Comparison of ENCODE assay signal across 18 cellular contexts in genomic region chrX:153821066-153821465, GRCh38. TPM values are rescaled to one million over a fixed set of nuclear protein-coding genes. Genes with fewer than 3 reads are reported as not detected.
DNase-seq lines count a peak whose midpoint lies in the region; ATAC-seq lines count a peak whose summit lies in the region.
"Had no signal": no experiment of that assay in that cellular context is flagged by ENCODE, and none has a peak within 500 bp of the region (broad histone marks: within the 10 kb centered on the region; RNA-seq: fewer than 3 reads in every experiment).

No MANE protein-coding gene starts in this region.

- ATAC-seq in activated T-helper 17 cell treated with anti-CD3 and anti-CD28 coated beads, Interleukin-2, amount 50 U/mL, for 72 hours (replicated peaks), result no peak
- ATAC-seq in naive thymus-derived CD8-positive, alpha-beta T cell, result no peak
- ATAC-seq: PC-3 had no signal

- H3K4me3 Mint-ChIP-seq in activated T-helper 17 cell treated with anti-CD3 and anti-CD28 coated beads, Interleukin-2, amount 50 U/mL, for 72 hours, result peak overlapping the region; percentile 45
- peak overlapping the region in 6 of 10 donors; percentile 15 to 52 (median 35) for H3K4me3 Mint-ChIP-seq in naive thymus-derived CD8-positive, alpha-beta T cell

- H3K27ac ChIP-seq in substantia nigra (ENCODE audit: low read depth, low read length, poor library complexity, severe bottlenecking), result no peak overlapping the region
- H3K27ac ChIP-seq: 22Rv1, KMS-11, SJSA1 had no signal

- H3K4me1 Mint-ChIP-seq in activated T-helper 17 cell treated with anti-CD3 and anti-CD28 coated beads, Interleukin-2, amount 50 U/mL, for 72 hours, result peaks cover 14% of the 10 kb centered on the region
- peaks cover 14 to 51% (median 41%) of the 10 kb centered on the region in 4 donors for H3K4me1 Mint-ChIP-seq in naive thymus-derived CD8-positive, alpha-beta T cell

- H3K9me3 Mint-ChIP-seq in activated T-helper 17 cell treated with anti-CD3 and anti-CD28 coated beads, Interleukin-2, amount 50 U/mL, for 72 hours, result no peaks in the 10 kb centered on the region
- no peaks in the 10 kb centered on the region for H3K9me3 Mint-ChIP-seq in naive thymus-derived CD8-positive, alpha-beta T cell

- DNase-seq in NCI-H1092 treated with DMSO at 0.1 percent for 48 hours (lab: John Stamatoyannopoulos, UW) (peak; percentile 31), NCI-H1092 (lab: John Stamatoyannopoulos, UW) (no peak), GM19238 (ENCODE audit: insufficient read length, low spot score) (peak; percentile 2), substantia nigra (lab: John Stamatoyannopoulos, UW) (no peak), C1 segment of cervical spinal cord (lab: John Stamatoyannopoulos, UW) (no peak), hepatic stellate cell (ENCODE audit: low spot score) (no peak)
- no peak for DNase-seq in naive thymus-derived CD8-positive, alpha-beta T cell
- DNase-seq: NCI-H1436; NCI-H2081; NCI-H526 treated with DMSO at 0.1 percent for 48 hours; NK-92 treated with Interleukin-12 subunit alpha and Interleukin-12 subunit beta, amount 100 ng/mL, for 24 hours; PC-3 had no signal

- POLR2A ChIA-PET in naive thymus-derived CD8-positive, alpha-beta T cell (lab: Charles Lee), result no interaction called here

- H3K36me3 Mint-ChIP-seq in activated T-helper 17 cell treated with anti-CD3 and anti-CD28 coated beads, Interleukin-2, amount 50 U/mL, for 72 hours (ENCODE audit: low read depth), result no peaks in the 10 kb centered on the region
- H3K36me3 Mint-ChIP-seq in naive thymus-derived CD8-positive, alpha-beta T cell, result no peaks in the 10 kb centered on the region
- H3K36me3 Mint-ChIP-seq: CD14-positive monocyte had no signal

- no peaks in the 10 kb centered on the region for H3K27me3 Mint-ChIP-seq in activated T-helper 17 cell treated with anti-CD3 and anti-CD28 coated beads, Interleukin-2, amount 50 U/mL, for 72 hours
- no peaks in the 10 kb centered on the region for H3K27me3 Mint-ChIP-seq in naive thymus-derived CD8-positive, alpha-beta T cell

- H3K27ac Mint-ChIP-seq in activated T-helper 17 cell treated with anti-CD3 and anti-CD28 coated beads, Interleukin-2, amount 50 U/mL, for 72 hours, result no peak overlapping the region
- H3K27ac Mint-ChIP-seq in naive thymus-derived CD8-positive, alpha-beta T cell, result peak overlapping the region in 2 of 10 donors; percentile 32 to 80
- H3K27ac Mint-ChIP-seq: CD14-positive monocyte had no signal

RNA-seq across cellular contexts. Expression of gene PDZD4, which starts 9.3 kb away (rescaled TPM):
- total RNA-seq in activated T-helper 17 cell treated with anti-CD3 and anti-CD28 coated beads, Interleukin-2, amount 50 U/mL, for 72 hours, result 1 to 10 TPM; 1.3 to 8.0 TPM
- total RNA-seq in naive thymus-derived CD8-positive, alpha-beta T cell, result under 1 TPM; 0.31 to 0.66 TPM
- 1 to 10 TPM in 1 of 3 donors, under 1 TPM in 1, not detected in 1; 0.41 to 1.5 TPM for polyA plus RNA-seq in naive thymus-derived CD8-positive, alpha-beta T cell
- total RNA-seq: HepG2 had no signal
- polyA plus RNA-seq: CD14-positive monocyte, HepG2 had no signal

RNA-seq across cellular contexts. Expression of gene SSR4, which starts 26.6 kb away (rescaled TPM):
- 100 to 1,000 TPM; 150 to 152 TPM for total RNA-seq in activated T-helper 17 cell treated with anti-CD3 and anti-CD28 coated beads, Interleukin-2, amount 50 U/mL, for 72 hours
- total RNA-seq in naive thymus-derived CD8-positive, alpha-beta T cell, result 100 to 1,000 TPM; 120 to 128 TPM
- 100 to 1,000 TPM; 389 to 522 (median 451) TPM for polyA plus RNA-seq in naive thymus-derived CD8-positive, alpha-beta T cell

RNA-seq across cellular contexts. Expression of gene IDH3G, which starts 26.9 kb away (rescaled TPM):
- total RNA-seq in activated T-helper 17 cell treated with anti-CD3 and anti-CD28 coated beads, Interleukin-2, amount 50 U/mL, for 72 hours, result 10 to 100 TPM; 62.0 to 82.2 TPM
- 10 to 100 TPM; 47.7 to 51.2 TPM for total RNA-seq in naive thymus-derived CD8-positive, alpha-beta T cell
- 100 to 1,000 TPM in 2 of 3 donors, 10 to 100 TPM in 1; 71.9 to 109 (median 100) TPM for polyA plus RNA-seq in naive thymus-derived CD8-positive, alpha-beta T cell

RNA-seq across cellular contexts. Expression of gene SRPK3, which starts 40.2 kb away (rescaled TPM):
- total RNA-seq in activated T-helper 17 cell treated with anti-CD3 and anti-CD28 coated beads, Interleukin-2, amount 50 U/mL, for 72 hours, result not detected
- not detected for total RNA-seq in naive thymus-derived CD8-positive, alpha-beta T cell
- not detected for polyA plus RNA-seq in naive thymus-derived CD8-positive, alpha-beta T cell
- total RNA-seq: SJSA1 had no signal
- polyA plus RNA-seq: CD14-positive monocyte had no signal

RNA-seq across cellular contexts. Expression of gene PLXNB3, which starts 57.0 kb away (rescaled TPM):
- total RNA-seq in activated T-helper 17 cell treated with anti-CD3 and anti-CD28 coated beads, Interleukin-2, amount 50 U/mL, for 72 hours, result 1 to 10 TPM in 1 of 2 donors, under 1 TPM in 1; 0.45 to 7.9 TPM
- total RNA-seq in naive thymus-derived CD8-positive, alpha-beta T cell, result under 1 TPM; 0.34 to 0.41 TPM
- not detected for polyA plus RNA-seq in naive thymus-derived CD8-positive, alpha-beta T cell
- polyA plus RNA-seq: CD14-positive monocyte had no signal

Comparison
In these comparisons a context has a peak if more than half of its experiments do, and no peak if none do; other contexts are left out.
1. DNase-seq: peak in NCI-H1092 treated with DMSO at 0.1 percent for 48 hours (single experiment) and GM19238 (single experiment); none in NCI-H1092 (single experiment), naive thymus-derived CD8-positive, alpha-beta T cell (0 of 10), substantia nigra (0 of 49), C1 segment of cervical spinal cord (0 of 14) and hepatic stellate cell (single experiment).